8 cellular contexts compared by ENCODE assay signal in genomic region chr14:50831704-50832130, GRCh38. TPM values are rescaled to one million over a fixed set of nuclear protein-coding genes. Genes with fewer than 3 reads are reported as not detected.
DNase-seq lines count a peak whose midpoint lies in the region; ATAC-seq, FAIRE-seq and TF ChIP-seq lines count a peak whose summit lies in the region.

No MANE protein-coding gene starts in this region.

- DNase-seq in AG04450 (ENCODE audit: low read depth, low spot score) = no peak
- DNase-seq in MCF 10A (ENCODE audit: unreplicated experiment) = no peak
- peak; percentile 41 for DNase-seq in medulla oblongata (ENCODE audit: extremely low spot score)
- peak; percentile 54 for DNase-seq in urothelium cell line (ENCODE audit: low spot score)

- no peak for FAIRE-seq in urothelium cell line (lab: Jason Lieb, UNC)

- H3K4me1 Mint-ChIP-seq in IgD-negative memory B cell = peaks cover 37 to 55% (median 38%) of the 10 kb centered on the region in 3 donors
- peaks cover 21% of the 10 kb centered on the region for H3K4me1 Mint-ChIP-seq in MCF 10A (ENCODE audit: insufficient read depth, unreplicated experiment)

- TF ChIP-seq CTCF in AG04450 (IDR thresholded peaks at IDR 0.05; ENCODE audit: low read depth, low read length) (no peak), MCF 10A (IDR thresholded peaks at IDR 0.05; ENCODE audit: unreplicated experiment) (no peak)

- peaks cover 3% of the 10 kb centered on the region for H3K36me3 Mint-ChIP-seq in IgD-negative memory B cell
- no peaks in the 10 kb centered on the region for H3K36me3 Mint-ChIP-seq in MCF 10A (ENCODE audit: insufficient read depth, unreplicated experiment)

- ATAC-seq in HG02870 (IDR thresholded peaks at IDR 0.05; ENCODE audit: unreplicated experiment) = no peak
- no peak for ATAC-seq in HG02798 (IDR thresholded peaks at IDR 0.05; ENCODE audit: poor library complexity, unreplicated experiment)
- ATAC-seq in GM18520 (IDR thresholded peaks at IDR 0.05; ENCODE audit: unreplicated experiment) = no peak

- no peaks in the 10 kb centered on the region for H3K9me3 ChIP-seq in AG04450 (ENCODE audit: control insufficient read depth, insufficient read depth, low read length)

- no peak overlapping the region for H3K27ac ChIP-seq in AG04450 (ENCODE audit: low read depth, low read length)

- POLR2A ChIA-PET in AG04450 (lab: Yijun Ruan, JAX) = no interaction called here
- POLR2A ChIA-PET in MCF 10A (lab: Yijun Ruan, JAX) = interaction anchor here (0.6 to 2.6 kb wide), 9 partner anchors 9 to 652 kb away, joined by 3 to 18 read pairs (median 4); no protein-coding TSS in a partner anchor

- H3K27me3 ChIP-seq in AG04450 (ENCODE audit: control insufficient read depth, insufficient read depth, low read length) = no peaks in the 10 kb centered on the region

- H3K27ac Mint-ChIP-seq in IgD-negative memory B cell (peak overlapping the region; percentile 95 to 98 (median 98)), MCF 10A (ENCODE audit: low read depth, unreplicated experiment) (peak overlapping the region; percentile 20)

- H3K27me3 Mint-ChIP-seq in IgD-negative memory B cell (no peaks in the 10 kb centered on the region), MCF 10A (ENCODE audit: insufficient read depth, unreplicated experiment) (no peaks in the 10 kb centered on the region)

- intact Hi-C loops in MCF 10A (cut with micrococcal nuclease) = no loop called here

- peak overlapping the region; percentile 93 to 100 (median 98) for H3K4me3 Mint-ChIP-seq in IgD-negative memory B cell
- peak overlapping the region; percentile 75 for H3K4me3 Mint-ChIP-seq in MCF 10A (ENCODE audit: unreplicated experiment)

- CTCF ChIA-PET in AG04450 (lab: Charles Lee) = interaction anchor here (3.7 kb wide), 1 partner anchor 30 kb away, joined by 32 read pairs; no protein-coding TSS in a partner anchor
- CTCF ChIA-PET in MCF 10A (lab: Yijun Ruan, JAX) = interaction anchor here (0.6 to 6.2 kb wide), 2 partner anchors 29 to 165 kb away, joined by 3 to 54 read pairs; no protein-coding TSS in a partner anchor

- H3K4me3 ChIP-seq in AG04450 (ENCODE audit: low read depth, low read length) = peak overlapping the region; percentile 72

- H3K9me3 Mint-ChIP-seq in IgD-negative memory B cell (no peaks in the 10 kb centered on the region), MCF 10A (ENCODE audit: unreplicated experiment) (no peaks in the 10 kb centered on the region)

- BruUV-seq in MCF 10A (replicated peaks; lab: Mats Ljungman, UMichigan) = no TSS peak

RNA-seq across cellular contexts. Expression of gene NIN, which starts 0.8 kb away (rescaled TPM):
- 25.1 and 26.9 TPM in 2 replicates for polyA plus RNA-seq in AG04450 (2011; rRNA removed)
- polyA minus RNA-seq in AG04450 (2011; rRNA and poly(A)+ RNA removed) = 47.8 and 51.5 TPM in 2 replicates
- polyA plus RNA-seq in IgD-negative memory B cell = 76.5 TPM
- total RNA-seq in MCF 10A (2022) = 29.2 and 33.0 TPM in 2 replicates

RNA-seq across cellular contexts. Expression of gene ABHD12B, which starts 40.1 kb away (rescaled TPM):
- 0.32 TPM in 2 replicates for polyA plus RNA-seq in AG04450 (2011; rRNA removed)
- polyA minus RNA-seq in AG04450 (2011; rRNA and poly(A)+ RNA removed) = 0.61 TPM in 1 of 2 replicates, not detected in the other
- not detected for polyA plus RNA-seq in IgD-negative memory B cell
- total RNA-seq in MCF 10A (2022) = not detected in 2 replicates

Comparison
In these comparisons a context has a peak if more than half of its experiments do, and no peak if none do; other contexts are left out.
1. DNase-seq: peak in medulla oblongata (single experiment) and urothelium cell line (single experiment); none in AG04450 (single experiment) and MCF 10A (single experiment).